In genomic region chr5:143955140-143955539, GRCh38 we compare ENCODE assay signal across 20 cellular contexts.
A peak's percentile ranks its signal among the peaks of the same experiment; 100 is the strongest.
DNase-seq lines count a peak whose midpoint lies in the region; ATAC-seq and TF ChIP-seq lines count a peak whose summit lies in the region.
"Had no signal": no experiment of that assay in that cellular context is flagged by ENCODE, and none has a peak within 500 bp of the region (broad histone marks: within the 10 kb centered on the region; RNA-seq: fewer than 3 reads in every experiment).

No MANE protein-coding gene starts in this region.

- TF ChIP-seq POLR2A in suprapubic skin (IDR thresholded peaks at IDR 0.05): no peak

- H3K27ac ChIP-seq in heart right ventricle (peak overlapping the region in 6 of 10 donors; percentile 0 to 54 (median 10)), suprapubic skin (no peak overlapping the region)

- ATAC-seq in heart right ventricle (peak in 7 of 8 donors; percentile 82 to 96 (median 87)), sciatic nerve (peak; percentile 91), HG03280 (IDR thresholded peaks at IDR 0.05; ENCODE audit: unreplicated experiment) (no peak)
- ATAC-seq: activated CD4-positive, alpha-beta T cell treated with anti-CD3 and anti-CD28 coated beads for 36 hours; activated naive CD8-positive, alpha-beta T cell treated with anti-CD3 and anti-CD28 coated beads, Interleukin-2, amount 50 U/mL, for 24 hours; mucosa of descending colon had no signal

- no peak for TF ChIP-seq EP300 in suprapubic skin (IDR thresholded peaks at IDR 0.05)

- H3K4me1 ChIP-seq in heart right ventricle (peaks cover 0 to 10% (median 0%) of the 10 kb centered on the region in 9 donors), suprapubic skin (no peaks in the 10 kb centered on the region)

- H3K4me3 ChIP-seq in heart right ventricle: no peak overlapping the region
- no peak overlapping the region for H3K4me3 ChIP-seq in suprapubic skin
- H3K4me3 ChIP-seq: mucosa of descending colon had no signal

- WGBS in heart right ventricle, 2 donors: 51 to 52% methylated on average over 2 of the region's 2 CpGs
- WGBS in suprapubic skin: 87% methylated on average over 2 of the region's 2 CpGs

- no peak for TF ChIP-seq CTCF in heart right ventricle (IDR thresholded peaks at IDR 0.05)
- TF ChIP-seq CTCF in suprapubic skin (IDR thresholded peaks at IDR 0.05): no peak

- intact Hi-C loops in heart right ventricle (cut with DNase I): no loop called here
- intact Hi-C loops in sciatic nerve (cut with DNase I): no loop called here

- H3K36me3 ChIP-seq in heart right ventricle (no peaks in the 10 kb centered on the region), suprapubic skin (no peaks in the 10 kb centered on the region)

- no peaks in the 10 kb centered on the region for H3K9me3 ChIP-seq in heart right ventricle
- no peaks in the 10 kb centered on the region for H3K9me3 ChIP-seq in suprapubic skin
- H3K9me3 ChIP-seq: mucosa of descending colon had no signal

- DNase-seq in GM03348 (ENCODE audit: low spot score) (peak; percentile 39), astrocyte of the hippocampus (ENCODE audit: low read depth, low spot score) (peak; percentile 28), heart right ventricle (peak in 1 of 2 donors; percentile 61), sciatic nerve (ENCODE audit: low spot score) (no peak), ACHN (no peak), DMS 273 (lab: John Stamatoyannopoulos, UW; ENCODE audit: unreplicated experiment) (no peak), suprapubic skin (ENCODE audit: low spot score in 2 of 2) (no peak)
- DNase-seq: activated CD4-positive, alpha-beta T cell treated with anti-CD3 and anti-CD28 coated beads for 36 hours; activated naive CD8-positive, alpha-beta T cell treated with anti-CD3 and anti-CD28 coated beads, Interleukin-2, amount 50 U/mL, for 24 hours; AML-193; cerebellar nuclear complex; COR-L47; Kasumi-1; mucosa of descending colon; NCI-H1092; NCI-H2081; NCI-H510A treated with DMSO at 0.1 percent for 48 hours; stimulated activated CD4-positive, alpha-beta T cell treated with anti-CD3 and anti-CD28 coated beads, Interleukin-15, amount 100 ng/mL, for 24 hours; SW 1271 had no signal

- no peaks in the 10 kb centered on the region for H3K27me3 ChIP-seq in heart right ventricle
- H3K27me3 ChIP-seq in suprapubic skin: no peaks in the 10 kb centered on the region

- in situ Hi-C loops in ACHN (cut with HindIII; ENCODE audit: low pct_ligation_motif_present, low pct_unique_long_range_greater_than_20kb, low sequenced_read_pairs): no loop called here

Comparison
In these comparisons a context has a peak if more than half of its experiments do, and no peak if none do; other contexts are left out.
1. DNase-seq: peak in GM03348 (single experiment) and astrocyte of the hippocampus (single experiment); none in sciatic nerve (single experiment), ACHN (single experiment), DMS 273 (single experiment) and suprapubic skin (0 of 2).